Comparison of ENCODE assay signal across 18 cellular contexts in the genomic region with DNA sequence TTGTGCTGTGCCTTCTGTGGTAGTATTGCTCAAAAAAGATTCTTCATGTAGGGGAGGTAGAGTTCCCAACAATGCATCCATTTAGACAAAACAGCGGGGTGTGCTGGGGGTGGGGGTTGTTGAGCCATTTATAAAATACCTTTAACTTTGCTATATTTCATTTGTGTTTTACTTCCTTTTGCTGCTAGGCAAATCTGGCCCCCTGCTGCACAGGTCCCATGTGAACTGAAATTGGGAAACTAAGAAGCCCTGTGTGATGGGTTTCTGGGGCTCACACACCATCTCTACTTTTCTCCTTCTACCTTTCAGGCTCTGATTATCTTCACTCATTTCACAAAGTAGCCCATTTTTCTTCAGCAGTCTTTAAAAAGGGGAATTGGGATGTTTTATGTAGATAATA. TPM values are rescaled to one million over a fixed set of nuclear protein-coding genes. Genes with fewer than 3 reads are reported as not detected.
A peak's percentile ranks its signal among the peaks of the same experiment; 100 is the strongest.
DNase-seq lines count a peak whose midpoint lies in the region; ATAC-seq and TF ChIP-seq lines count a peak whose summit lies in the region.
"Had no signal": no experiment of that assay in that cellular context is flagged by ENCODE, and none has a peak within 500 bp of the region (broad histone marks: within the 10 kb centered on the region; RNA-seq: fewer than 3 reads in every experiment).

No MANE protein-coding gene starts in this region.

- no peak overlapping the region for H3K4me3 ChIP-seq in GM12865 (ENCODE audit: low read depth, low read length)
- H3K4me3 ChIP-seq in Karpas-422 (ENCODE audit: low read length): peak overlapping the region; percentile 42
- H3K4me3 ChIP-seq: SJCRH30 had no signal

- H4K20me1 ChIP-seq in Karpas-422 (ENCODE audit: insufficient read depth, low read depth, low read length): no peaks in the 10 kb centered on the region

- TF ChIP-seq CTCF in GM12865 (IDR thresholded peaks at IDR 0.05; ENCODE audit: insufficient read depth, low read depth, low read length, missing control alignments): no peak

- H3K4me1 ChIP-seq in Karpas-422 (ENCODE audit: low read length): peaks cover 89% of the 10 kb centered on the region

- no peaks in the 10 kb centered on the region for H3K9me3 Mint-ChIP-seq in stimulated activated memory B cell treated with anti-CD40 and anti-IgM and Interleukin-4, amounts not matched to agents 10 μg/mL and 1 μg/mL and 100 μg/mL, for 72 hours

- no peak overlapping the region for H3K4me3 Mint-ChIP-seq in stimulated activated memory B cell treated with anti-CD40 and anti-IgM and Interleukin-4, amounts not matched to agents 10 μg/mL and 1 μg/mL and 100 μg/mL, for 72 hours

- H2AFZ ChIP-seq in Karpas-422 (ENCODE audit: low read length): no peak overlapping the region

- H3K4me1 Mint-ChIP-seq in stimulated activated memory B cell treated with anti-CD40 and anti-IgM and Interleukin-4, amounts not matched to agents 10 μg/mL and 1 μg/mL and 100 μg/mL, for 72 hours: peaks cover 45% of the 10 kb centered on the region

- H3K79me2 ChIP-seq in Karpas-422 (ENCODE audit: low read length): peaks cover 8% of the 10 kb centered on the region; the same call in 1 of the 2 replicates

- H3K9me3 ChIP-seq in Karpas-422 (ENCODE audit: low read length): no peaks in the 10 kb centered on the region
- H3K9me3 ChIP-seq: SJCRH30 had no signal

- peak overlapping the region; percentile 99 for H3K27ac ChIP-seq in Karpas-422 (ENCODE audit: low read length)
- H3K27ac ChIP-seq: KMS-11, SJCRH30 had no signal

- peak; percentile 45 for DNase-seq in GM12865 (ENCODE audit: low read depth)
- peak; percentile 95 for DNase-seq in Karpas-422
- no peak for DNase-seq in stimulated activated naive CD8-positive, alpha-beta T cell treated with anti-CD3 and anti-CD28 coated beads, Interleukin-15, Interleukin-2, amounts not matched to agents 100 U/mL and 50 U/mL, for 24 hours
- no peak for DNase-seq in UCSD-AML1 (lab: John Stamatoyannopoulos, UW; ENCODE audit: unreplicated experiment)
- DNase-seq: EL, MM.1S, NCI-H1930, NCI-H2171 treated with DMSO at 0.1 percent for 48 hours, NCI-H510A, RPMI8226, T-helper 9 cell had no signal

- no peaks in the 10 kb centered on the region for H3K9me2 ChIP-seq in Karpas-422 (replicated peaks; ENCODE audit: insufficient read depth, low read length)

- peak overlapping the region; percentile 70 for H3K4me2 ChIP-seq in Karpas-422 (ENCODE audit: low read depth, low read length, poor library complexity, severe bottlenecking)
- H3K4me2 ChIP-seq: KMS-11 had no signal

- H3K36me3 ChIP-seq in Karpas-422 (ENCODE audit: insufficient read depth, low read length): peaks cover 5% of the 10 kb centered on the region; the same call in 1 of the 2 replicates
- H3K36me3 ChIP-seq: SJCRH30 had no signal

- peak; percentile 55 for ATAC-seq in GM19395 (IDR thresholded peaks at IDR 0.05; ENCODE audit: unreplicated experiment)
- peak; percentile 36 for ATAC-seq in stimulated activated memory B cell treated with anti-CD40 and anti-IgM and Interleukin-4, amounts not matched to agents 10 μg/mL and 1 μg/mL and 100 μg/mL, for 72 hours
- ATAC-seq in GM18873 (IDR thresholded peaks at IDR 0.05; ENCODE audit: low FRiP score, unreplicated experiment): no peak
- ATAC-seq in stimulated activated naive CD8-positive, alpha-beta T cell treated with anti-CD3 and anti-CD28 coated beads, Interleukin-15, Interleukin-2, amounts not matched to agents 100 U/mL and 50 U/mL, for 24 hours: no peak
- ATAC-seq: HCT116, HepG2 had no signal

- H3K9ac ChIP-seq in Karpas-422 (ENCODE audit: low read length): peak overlapping the region; percentile 62
- H3K9ac ChIP-seq: KMS-11 had no signal

- no peaks in the 10 kb centered on the region for H3K36me3 Mint-ChIP-seq in stimulated activated memory B cell treated with anti-CD40 and anti-IgM and Interleukin-4, amounts not matched to agents 10 μg/mL and 1 μg/mL and 100 μg/mL, for 72 hours

- no peaks in the 10 kb centered on the region for H3K27me3 ChIP-seq in Karpas-422 (ENCODE audit: low read length)
- H3K27me3 ChIP-seq: SJCRH30 had no signal

- H3K27me3 Mint-ChIP-seq in stimulated activated memory B cell treated with anti-CD40 and anti-IgM and Interleukin-4, amounts not matched to agents 10 μg/mL and 1 μg/mL and 100 μg/mL, for 72 hours: no peaks in the 10 kb centered on the region

- no peak overlapping the region for H3K27ac Mint-ChIP-seq in stimulated activated memory B cell treated with anti-CD40 and anti-IgM and Interleukin-4, amounts not matched to agents 10 μg/mL and 1 μg/mL and 100 μg/mL, for 72 hours

RNA-seq across cellular contexts. Expression of gene ITGA4, which starts 52.7 kb away (rescaled TPM):
- 176 and 244 TPM in 2 replicates for total RNA-seq in Karpas-422 (2014; rRNA removed; shearing (Covaris generic); ENCODE audit: low replicate concordance)
- total RNA-seq: HepG2 had no signal

Comparison
In these comparisons a context has a peak if more than half of its experiments do, and no peak if none do; other contexts are left out.
1. DNase-seq: peak in GM12865 (single experiment) and Karpas-422 (single experiment); none in stimulated activated naive CD8-positive, alpha-beta T cell treated with anti-CD3 and anti-CD28 coated beads, Interleukin-15, Interleukin-2, amounts not matched to agents 100 U/mL and 50 U/mL, for 24 hours (single experiment) and UCSD-AML1 (single experiment).
2. ATAC-seq: peak in GM19395 (single experiment) and stimulated activated memory B cell treated with anti-CD40 and anti-IgM and Interleukin-4, amounts not matched to agents 10 μg/mL and 1 μg/mL and 100 μg/mL, for 72 hours (single experiment); none in GM18873 (single experiment) and stimulated activated naive CD8-positive, alpha-beta T cell treated with anti-CD3 and anti-CD28 coated beads, Interleukin-15, Interleukin-2, amounts not matched to agents 100 U/mL and 50 U/mL, for 24 hours (single experiment).